Comparison of ENCODE assay signal across 1 cellular context in genomic region chr2:204407209-204408070, GRCh38.
TF ChIP-seq lines count a peak whose summit lies in the region.

No MANE protein-coding gene starts in this region.

TF ChIP-seq in SK-N-SH treated with all-trans-retinoic acid at 6 μM for 48 hours, 23 proteins besides CTCF, POLR2A, EP300 and RAD21 (continued from another document):
- TF ChIP-seq ZNF565 (CRISPR knock-in tag; conservative IDR thresholded peaks at IDR 0.05; ENCODE audit: low read depth) (no peak), RARB (CRISPR knock-in tag; IDR thresholded peaks at IDR 0.05) (no peak), ISL1 (CRISPR knock-in tag; IDR thresholded peaks at IDR 0.05) (peak; percentile 91), ZNF8 (CRISPR knock-in tag; IDR thresholded peaks at IDR 0.05) (peak; percentile 45; the same call in 1 of the 2 replicates), ESRRG (CRISPR knock-in tag; IDR thresholded peaks at IDR 0.05) (no peak)
TF ChIP-seq in SK-N-SH treated with all-trans-retinoic acid at 6 μM for 48 hours: peak in this region for 9.
